In the genomic region with DNA sequence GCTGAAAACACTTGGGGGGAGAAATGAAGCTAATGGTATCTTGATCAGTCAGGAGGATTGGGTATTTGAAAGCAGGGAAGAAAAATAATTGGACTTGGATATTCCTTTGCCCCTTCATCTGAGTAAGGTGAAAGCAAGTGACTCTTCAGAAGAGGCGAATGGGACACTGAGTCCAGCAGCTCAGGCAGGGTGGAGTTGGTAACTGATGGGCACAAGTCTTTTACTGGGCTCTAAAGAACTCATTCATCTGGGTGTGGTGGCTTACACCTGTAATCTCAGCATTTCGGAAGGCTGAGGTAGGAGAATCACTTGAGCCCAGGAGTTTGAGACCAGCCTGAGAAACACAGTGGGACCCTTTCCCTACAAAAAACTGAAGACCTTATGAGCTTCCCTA, we compare ENCODE assay signal across 9 cellular contexts. TPM values are rescaled to one million over a fixed set of nuclear protein-coding genes. Genes with fewer than 3 reads are reported as not detected.
DNase-seq lines count a peak whose midpoint lies in the region; ATAC-seq and TF ChIP-seq lines count a peak whose summit lies in the region.
"Had no signal": no experiment of that assay in that cellular context is flagged by ENCODE, and none has a peak within 500 bp of the region (broad histone marks: within the 10 kb centered on the region; RNA-seq: fewer than 3 reads in every experiment).

No MANE protein-coding gene starts in this region.

- DNase-seq in left ventricle myocardium superior (no peak), Right ventricle myocardium superior (no peak), mammary epithelial cell (no peak), mucosa of descending colon (peak in 1 of 3 donors; percentile 51), vagina (ENCODE audit: extremely low spot score in 2 of 2) (no peak), HT-29 (ENCODE audit: low spot score) (no peak), NCI-H2107 (lab: John Stamatoyannopoulos, UW) (no peak), NCI-H187 (lab: John Stamatoyannopoulos, UW) (no peak)
- DNase-seq: DMS53 had no signal

- peaks cover 72% of the 10 kb centered on the region for H3K4me1 ChIP-seq in mammary epithelial cell (ENCODE audit: insufficient read depth, low read length)
- H3K4me1 ChIP-seq in mucosa of descending colon (ENCODE audit: low read depth): peaks cover 59% of the 10 kb centered on the region
- H3K4me1 ChIP-seq in vagina: peaks cover 97% of the 10 kb centered on the region

- H3K27me3 ChIP-seq in mammary epithelial cell (ENCODE audit: insufficient read depth, low read length) (no peaks in the 10 kb centered on the region), vagina (no peaks in the 10 kb centered on the region)

- TSS peak; percentile 22 for BruUV-seq in mammary epithelial cell (replicated peaks; lab: Mats Ljungman, UMichigan)

- intact Hi-C loops in left ventricle myocardium superior (cut with micrococcal nuclease): no loop called here
- intact Hi-C loops in Right ventricle myocardium superior (cut with DNase I): no loop called here
- intact Hi-C loops in mammary epithelial cell (cut with micrococcal nuclease): no loop called here
- intact Hi-C loops in mucosa of descending colon (cut with DNase I, micrococcal nuclease): no loop called here
- intact Hi-C loops in vagina (cut with DNase I): no loop called here

- in situ Hi-C loops in mammary epithelial cell (cut with MboI; ENCODE audit: low sequenced_read_pairs in 2 of 2): no loop called here

- peak overlapping the region; percentile 67 for H3K9ac ChIP-seq in mammary epithelial cell (ENCODE audit: insufficient read depth, low read length)

- H3K36me3 ChIP-seq in mammary epithelial cell (ENCODE audit: insufficient read depth, low read length) (no peaks in the 10 kb centered on the region), mucosa of descending colon (ENCODE audit: low read depth) (no peaks in the 10 kb centered on the region), vagina (no peaks in the 10 kb centered on the region)

- no peaks in the 10 kb centered on the region for H4K20me1 ChIP-seq in mammary epithelial cell (ENCODE audit: insufficient read depth, low read length)

- H3K79me2 ChIP-seq in mammary epithelial cell (ENCODE audit: insufficient read depth, low read length): peaks cover 65% of the 10 kb centered on the region

- no peak for TF ChIP-seq POLR2A in vagina (IDR thresholded peaks at IDR 0.05)

- H3K4me3 ChIP-seq in mammary epithelial cell (replicated peaks in 1 of 3; ENCODE audit: insufficient read depth in 1 of 3, low read depth in 2 of 3, low read length in 3 of 3): no peak overlapping the region
- H3K4me3 ChIP-seq in mucosa of descending colon: no peak overlapping the region
- peak overlapping the region; percentile 1 to 8 for H3K4me3 ChIP-seq in vagina

- H2AFZ ChIP-seq in mammary epithelial cell (ENCODE audit: low read depth, low read length): no peak overlapping the region

- H3K27ac ChIP-seq in mammary epithelial cell (ENCODE audit: insufficient read depth, low read depth, low read length) (peak overlapping the region; percentile 84), vagina (peak overlapping the region; percentile 74)

- ATAC-seq in left ventricle myocardium superior (peak; percentile 2), Right ventricle myocardium superior (ENCODE audit: poor library complexity) (no peak), mucosa of descending colon (peak; percentile 66)

- peak overlapping the region; percentile 37 for H3K4me2 ChIP-seq in mammary epithelial cell (ENCODE audit: insufficient read depth, low read depth, low read length)

- H3K9me3 ChIP-seq in mammary epithelial cell (replicated peaks; ENCODE audit: insufficient read depth, low read length): no peaks in the 10 kb centered on the region
- H3K9me3 ChIP-seq in mucosa of descending colon: no peaks in the 10 kb centered on the region
- H3K9me3 ChIP-seq in vagina: no peaks in the 10 kb centered on the region

- CTCF ChIA-PET in mammary epithelial cell (lab: Charles Lee; ENCODE audit: low non-redundant PET): no interaction called here

- no peak for TF ChIP-seq CTCF in mammary epithelial cell (conservative IDR thresholded peaks at IDR 0.05 in 1 of 2, IDR thresholded peaks at IDR 0.05 in 1 of 2; ENCODE audit: extremely low read depth in 1 of 2, insufficient read depth in 1 of 2, low read depth in 1 of 2, low read length in 2 of 2)
- no peak for TF ChIP-seq CTCF in mucosa of descending colon (IDR thresholded peaks at IDR 0.05)
- no peak for TF ChIP-seq CTCF in vagina (IDR thresholded peaks at IDR 0.05)

- WGBS in mammary epithelial cell (ENCODE audit: low coverage, missing lambda C conversion rate): 50% methylated on average over 2 of the region's 2 CpGs

- dilution Hi-C loops in mammary epithelial cell (cut with HindIII; ENCODE audit: low sequenced_read_pairs): no loop called here

RNA-seq across cellular contexts. Expression of gene CFLAR, which starts 11.2 kb away (rescaled TPM):
- total RNA-seq in left ventricle myocardium superior (252 TPM), Right ventricle myocardium superior (251 TPM), mammary epithelial cell (100 to 1,000 TPM in 1 of 2 donors, 10 to 100 TPM in 1; 77.3 to 114 TPM), mucosa of descending colon (100 to 1,000 TPM; 161 to 171 (median 166) TPM), vagina (144 TPM)
- polyA plus RNA-seq in mammary epithelial cell: 20.6 TPM
- polyA minus RNA-seq in mammary epithelial cell: 64.2 TPM
- 30.6 and 41.2 TPM in 2 replicates for total RNA-seq in HT-29 (2014; rRNA removed; shearing (Covaris generic))

RNA-seq across cellular contexts. Expression of gene NDUFB3, which starts 55.3 kb away (rescaled TPM):
- total RNA-seq in left ventricle myocardium superior (540 TPM), Right ventricle myocardium superior (541 TPM), mammary epithelial cell (10 to 100 TPM; 23.7 to 84.9 TPM), mucosa of descending colon (100 to 1,000 TPM; 100 to 145 (median 134) TPM), vagina (38.8 TPM)
- polyA plus RNA-seq in mammary epithelial cell: 69.3 TPM
- polyA minus RNA-seq in mammary epithelial cell: 17.2 TPM
- total RNA-seq in HT-29 (2014; rRNA removed; shearing (Covaris generic)): 75.3 and 82.9 TPM in 2 replicates

RNA-seq across cellular contexts. Expression of gene HYCC2, which starts 55.7 kb away (rescaled TPM):
- total RNA-seq in left ventricle myocardium superior (12.7 TPM), Right ventricle myocardium superior (12.0 TPM), mammary epithelial cell (10 to 100 TPM; 15.0 to 15.2 TPM), mucosa of descending colon (10 to 100 TPM; 33.2 to 55.6 (median 48.2) TPM), vagina (14.7 TPM)
- polyA plus RNA-seq in mammary epithelial cell: 3.3 TPM
- 17.1 TPM for polyA minus RNA-seq in mammary epithelial cell
- total RNA-seq in HT-29 (2014; rRNA removed; shearing (Covaris generic)): 2.8 and 4.0 TPM in 2 replicates

RNA-seq across cellular contexts. Expression of gene CASP10, which starts 55.8 kb away (rescaled TPM):
- total RNA-seq in left ventricle myocardium superior (6.4 TPM), Right ventricle myocardium superior (5.4 TPM), mammary epithelial cell (1 to 10 TPM; 4.5 to 5.7 TPM), mucosa of descending colon (10 to 100 TPM; 38.6 to 66.1 (median 58.5) TPM), vagina (8.3 TPM)
- polyA plus RNA-seq in mammary epithelial cell: 2.9 TPM
- 8.0 TPM for polyA minus RNA-seq in mammary epithelial cell
- total RNA-seq in HT-29 (2014; rRNA removed; shearing (Covaris generic)): 2.5 and 6.3 TPM in 2 replicates

Comparison
In these comparisons a context has a peak if more than half of its experiments do, and no peak if none do; other contexts are left out.
1. H3K4me3 ChIP-seq: peak in vagina (2 of 2); none in mammary epithelial cell (0 of 3) and mucosa of descending colon (single experiment).